In the genomic region with DNA sequence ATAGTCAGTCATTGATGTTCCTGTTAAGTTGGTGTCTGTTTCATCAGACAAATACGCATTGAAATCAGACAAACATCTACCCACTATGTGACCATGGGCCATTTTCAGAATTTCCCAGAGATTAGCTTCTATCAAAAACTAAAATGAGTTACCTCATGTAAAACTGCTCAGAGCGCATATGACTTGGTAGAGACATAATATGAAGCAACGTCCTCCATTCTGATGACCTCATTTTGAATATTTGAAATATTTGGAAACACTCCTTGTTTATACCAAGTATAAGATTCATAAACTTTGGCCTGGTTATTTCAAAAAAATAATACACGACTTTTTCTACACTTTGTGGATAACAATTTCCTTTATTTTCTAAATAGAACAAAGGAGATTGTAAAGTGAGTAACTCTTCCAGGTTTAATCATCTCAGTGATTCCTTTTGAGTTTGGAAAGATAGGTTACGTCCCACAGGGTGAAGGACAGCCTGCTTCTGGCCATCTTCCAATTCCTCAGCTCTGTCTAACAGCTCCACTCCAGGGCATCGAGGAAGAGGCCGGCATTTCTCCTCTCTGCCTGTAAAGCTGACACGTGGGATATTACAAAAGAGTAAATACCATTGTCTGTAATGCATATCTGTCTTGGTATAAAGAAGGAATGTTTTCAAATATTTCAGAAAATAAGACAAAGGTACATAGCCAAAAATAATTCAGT, we compare ENCODE assay signal across 17 cellular contexts.
DNase-seq lines count a peak whose midpoint lies in the region; ATAC-seq, FAIRE-seq and TF ChIP-seq lines count a peak whose summit lies in the region.
"Had no signal": no experiment of that assay in that cellular context is flagged by ENCODE, and none has a peak within 500 bp of the region (broad histone marks: within the 10 kb centered on the region; RNA-seq: fewer than 3 reads in every experiment).

No MANE protein-coding gene starts in this region.

- no peaks in the 10 kb centered on the region for H3K23me2 ChIP-seq in H9 (ENCODE audit: insufficient read length, low read depth, low read length, poor library complexity, severe bottlenecking)

- H3K4ac ChIP-seq in H9 (ENCODE audit: low read depth, low read length), result no peak overlapping the region

- no peaks in the 10 kb centered on the region for H4K20me1 ChIP-seq in H9 (ENCODE audit: control insufficient read depth, insufficient read depth, insufficient read length)

- no peaks in the 10 kb centered on the region for H3K36me3 Mint-ChIP-seq in H9 (ENCODE audit: insufficient read depth in 1 of 3, low read depth in 3 of 3)
- H3K36me3 Mint-ChIP-seq: CD4-positive, alpha-beta memory T cell had no signal

- H3K4me2 ChIP-seq in H9 (ENCODE audit: insufficient read depth, insufficient read length, low read length), result no peak overlapping the region

- H2BK20ac ChIP-seq in H9 (ENCODE audit: low read depth, low read length, poor library complexity, severe bottlenecking), result no peak overlapping the region

- DNase-seq in H9 (no peak), RWPE1 (ENCODE audit: low spot score) (peak; percentile 0), head of caudate nucleus (peak in 41 of 42 donors; percentile 5 to 79 (median 49)), putamen (ENCODE audit: low spot score) (peak; percentile 53), GM13977 (ENCODE audit: low spot score) (no peak), D721Med (ENCODE audit: insufficient read length, low spot score) (no peak)
- DNase-seq in stimulated activated naive CD8-positive, alpha-beta T cell treated with anti-CD3 and anti-CD28 coated beads, Interleukin-15, Interleukin-2, amounts not matched to agents 100 U/mL and 50 U/mL, for 24 hours, result no peak
- DNase-seq: activated naive CD4-positive, alpha-beta T cell treated with anti-CD3 and anti-CD28 coated beads, Interleukin-2, amount 50 U/mL, for 16 hours; CD4-positive, alpha-beta memory T cell; left ventricle myocardium inferior; NCI-H1694 treated with DMSO at 0.1 percent for 48 hours; ovary; stimulated activated CD4-positive, alpha-beta T cell treated with anti-CD3 and anti-CD28 coated beads, Interleukin-2, amount 100 ng/mL, for 48 hours; stimulated activated naive CD4-positive, alpha-beta T cell treated with Interleukin-2 at 50 U/mL for 16 hours; T-helper 9 cell had no signal

- WGBS in H9 (ENCODE audit: extremely low coverage, insufficient read length, low lambda C conversion rate), result no CpG with 5 or more reads among the region's 8 CpGs

- H3K9ac ChIP-seq in H9 (ENCODE audit: extremely low read depth, insufficient read length, low read length), result no peak overlapping the region

- no peak overlapping the region for H3K14ac ChIP-seq in H9 (ENCODE audit: insufficient read depth, low read length)

- H3K27ac ChIP-seq in H9 (ENCODE audit: insufficient read length, low read depth, low read length) (no peak overlapping the region), RWPE1 (no peak overlapping the region)
- H3K27ac ChIP-seq: left ventricle myocardium inferior, ovary had no signal

- no peak overlapping the region for H3K23ac ChIP-seq in H9 (ENCODE audit: insufficient read length, low read depth, low read length)

- peak overlapping the region in 2 of 3 experiments; percentile 67 to 82; a peak in 4 of 7 replicates for H3K27ac Mint-ChIP-seq in H9
- H3K27ac Mint-ChIP-seq: CD4-positive, alpha-beta memory T cell; dendritic cell treated with granulocyte-macrophage colony-stimulating factor and Interleukin-4, amounts not matched to agents 40 ng/mL and 50 ng/mL, for 4 days had no signal

- no peak overlapping the region for H2BK15ac ChIP-seq in H9 (ENCODE audit: low read depth, low read length)

- FAIRE-seq in D721Med (lab: Jason Lieb, UNC), result no peak

- H3K4me1 Mint-ChIP-seq in H9, result peaks cover 14 to 16% of the 10 kb centered on the region in 2 experiments
- H3K4me1 Mint-ChIP-seq: CD4-positive, alpha-beta memory T cell had no signal

- no peak overlapping the region for H3K18ac ChIP-seq in H9 (ENCODE audit: insufficient read length, low read depth, low read length)

- H3K79me1 ChIP-seq in H9 (ENCODE audit: insufficient read depth, low read depth, low read length, poor library complexity, severe bottlenecking), result no peaks in the 10 kb centered on the region

- CTCF ChIA-PET in RWPE1 (lab: Yijun Ruan, JAX), result no interaction called here

- no peak overlapping the region for H3T11ph ChIP-seq in H9 (ENCODE audit: low read length)

- POLR2A ChIA-PET in RWPE1 (lab: Yijun Ruan, JAX; ENCODE audit: low non-redundant PET), result no interaction called here

- H2BK120ac ChIP-seq in H9 (ENCODE audit: low read depth, low read length, poor library complexity, severe bottlenecking), result no peak overlapping the region

- no peaks in the 10 kb centered on the region for H3K9me3 Mint-ChIP-seq in H9
- H3K9me3 Mint-ChIP-seq: dendritic cell treated with granulocyte-macrophage colony-stimulating factor and Interleukin-4, amounts not matched to agents 40 ng/mL and 50 ng/mL, for 4 days had no signal

- ATAC-seq in HG02798 (IDR thresholded peaks at IDR 0.05; ENCODE audit: poor library complexity, unreplicated experiment), result no peak
- no peak for ATAC-seq in stimulated activated naive CD8-positive, alpha-beta T cell treated with anti-CD3 and anti-CD28 coated beads, Interleukin-15, Interleukin-2, amounts not matched to agents 100 U/mL and 50 U/mL, for 24 hours

- H3K4me3 Mint-ChIP-seq in H9, result no peak overlapping the region
- H3K4me3 Mint-ChIP-seq: CD4-positive, alpha-beta memory T cell; dendritic cell treated with granulocyte-macrophage colony-stimulating factor and Interleukin-4, amounts not matched to agents 40 ng/mL and 50 ng/mL, for 4 days had no signal

- H2AFZ ChIP-seq in H9 (ENCODE audit: low read length), result no peak overlapping the region

- H2BK12ac ChIP-seq in H9 (ENCODE audit: insufficient read length, low read depth, low read length), result no peak overlapping the region

- in situ Hi-C loops in GM13977 (cut with MboI; ENCODE audit: low pct_unique_long_range_greater_than_20kb, low sequenced_read_pairs, unreplicated experiment), result no loop called here

- no peak overlapping the region for H4K8ac ChIP-seq in H9 (replicated peaks; ENCODE audit: insufficient read length, low read depth, low read length)

- H3K4me1 ChIP-seq in H9 (ENCODE audit: insufficient read depth, low read length), result no peaks in the 10 kb centered on the region; the same call in 1 of the 2 replicates
- H3K4me1 ChIP-seq: left ventricle myocardium inferior had no signal

- no peak overlapping the region for H2AK5ac ChIP-seq in H9 (ENCODE audit: insufficient read length, low read length)

- H4K91ac ChIP-seq in H9 (ENCODE audit: insufficient read length, low read depth, low read length), result no peak overlapping the region

- H4K5ac ChIP-seq in H9 (ENCODE audit: insufficient read length, low read depth, low read length), result no peak overlapping the region

- no peaks in the 10 kb centered on the region for H3K9me3 ChIP-seq in H9 (ENCODE audit: control insufficient read depth, low read depth, low read length)
- H3K9me3 ChIP-seq: left ventricle myocardium inferior, ovary had no signal

- H3K27me3 ChIP-seq in H9 (ENCODE audit: insufficient read depth, low read length), result no peaks in the 10 kb centered on the region
- H3K27me3 ChIP-seq: ovary had no signal

- H3K56ac ChIP-seq in H9 (ENCODE audit: insufficient read length, low read depth, low read length), result no peak overlapping the region

- no peaks in the 10 kb centered on the region for H3K27me3 Mint-ChIP-seq in H9 (ENCODE audit: low read depth)
- H3K27me3 Mint-ChIP-seq: CD4-positive, alpha-beta memory T cell; dendritic cell treated with granulocyte-macrophage colony-stimulating factor and Interleukin-4, amounts not matched to agents 40 ng/mL and 50 ng/mL, for 4 days had no signal

- H2BK5ac ChIP-seq in H9 (ENCODE audit: insufficient read length, low read length), result no peak overlapping the region

- intact Hi-C loops in head of caudate nucleus (cut with DNase I), result loop anchor here (10.0 kb wide), 1 partner anchor 117 kb away; no protein-coding TSS in a partner anchor

- H3K79me2 ChIP-seq in H9 (ENCODE audit: insufficient read depth, low read length), result no peaks in the 10 kb centered on the region

- no peak for TF ChIP-seq CTCF in H9 (conservative IDR thresholded peaks at IDR 0.05)
- TF ChIP-seq CTCF in RWPE1 (conservative IDR thresholded peaks at IDR 0.05; ENCODE audit: low read depth), result no peak
- no peak for TF ChIP-seq CTCF in GM13977 (IDR thresholded peaks at IDR 0.05; ENCODE audit: extremely low read depth, insufficient read depth, missing control alignments)
- TF ChIP-seq CTCF in D721Med (IDR thresholded peaks at IDR 0.05; ENCODE audit: insufficient read depth, missing control alignments), result no peak

Comparison
In these comparisons a context has a peak if more than half of its experiments do, and no peak if none do; other contexts are left out.
1. DNase-seq: peak in RWPE1 (single experiment), head of caudate nucleus (41 of 42) and putamen (single experiment); none in H9 (single experiment), GM13977 (single experiment), D721Med (single experiment) and stimulated activated naive CD8-positive, alpha-beta T cell treated with anti-CD3 and anti-CD28 coated beads, Interleukin-15, Interleukin-2, amounts not matched to agents 100 U/mL and 50 U/mL, for 24 hours (single experiment).